2 cellular contexts compared by ENCODE assay signal in the genomic region with DNA sequence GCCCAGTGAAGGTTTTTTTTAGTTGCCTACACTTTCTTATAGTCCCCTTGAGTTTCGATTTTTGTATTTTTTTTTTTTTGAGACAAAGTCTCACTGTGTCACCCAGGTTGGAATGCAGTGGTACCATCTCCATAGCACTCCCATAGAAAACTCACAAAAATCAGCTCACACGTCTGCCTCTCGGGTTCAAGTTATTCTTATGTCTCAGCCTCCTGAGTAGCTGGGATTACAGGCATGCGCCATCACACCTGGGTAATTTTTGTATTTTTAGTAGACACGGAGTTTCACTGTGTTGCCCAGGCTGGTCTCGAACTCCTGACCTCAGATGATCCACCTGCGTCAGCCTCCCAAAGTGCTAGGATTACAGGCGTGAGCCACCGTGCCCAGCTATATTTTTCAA. TPM values are rescaled to one million over a fixed set of nuclear protein-coding genes. Genes with fewer than 3 reads are reported as not detected.
"Had no signal": no experiment of that assay in that cellular context is flagged by ENCODE, and none has a peak within 500 bp of the region (broad histone marks: within the 10 kb centered on the region; RNA-seq: fewer than 3 reads in every experiment).

No MANE protein-coding gene starts in this region.

RNA-seq across cellular contexts. Expression of gene PPP1R3G, which starts 24.7 kb away (rescaled TPM):
- polyA plus RNA-seq: immature natural killer cell; naive thymus-derived CD4-positive, alpha-beta T cell had no signal
